Comparison of ENCODE assay signal across 9 cellular contexts in the genomic region with DNA sequence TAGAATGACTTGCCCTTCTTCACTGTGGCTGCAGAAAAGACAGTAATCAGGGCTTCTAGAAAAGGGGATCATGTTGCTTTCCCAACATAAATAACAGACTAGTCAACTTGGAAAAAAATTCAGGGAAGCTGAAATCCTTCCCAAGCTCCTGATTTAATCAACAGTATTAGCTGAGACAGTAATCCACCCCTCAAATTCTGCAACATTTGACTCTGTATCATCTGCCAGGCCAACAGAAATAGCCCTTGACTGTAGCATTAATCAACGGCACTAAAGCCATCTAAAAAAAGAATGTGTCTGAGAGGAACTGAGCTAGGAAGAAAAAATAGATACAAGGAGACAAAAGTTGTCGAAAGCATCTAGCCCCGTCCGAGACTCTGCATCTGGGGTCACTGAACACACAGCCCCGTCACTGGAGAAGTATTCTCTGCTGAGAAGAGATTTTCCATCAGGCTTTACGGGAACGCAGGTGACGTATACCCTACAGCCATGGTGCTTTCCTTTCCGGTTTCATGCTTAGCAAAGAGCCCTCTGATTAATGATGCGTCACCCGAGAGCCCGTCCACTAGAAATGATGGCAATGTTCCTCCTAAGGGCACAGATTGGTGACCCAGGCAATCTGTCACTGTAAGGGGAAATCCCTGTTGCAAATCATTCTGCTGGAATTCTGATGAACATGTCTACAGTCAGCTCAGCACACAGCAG. TPM values are rescaled to one million over a fixed set of nuclear protein-coding genes. Genes with fewer than 3 reads are reported as not detected.
DNase-seq lines count a peak whose midpoint lies in the region; ATAC-seq, FAIRE-seq and TF ChIP-seq lines count a peak whose summit lies in the region.
"Had no signal": no experiment of that assay in that cellular context is flagged by ENCODE, and none has a peak within 500 bp of the region (broad histone marks: within the 10 kb centered on the region; RNA-seq: fewer than 3 reads in every experiment).

No MANE protein-coding gene starts in this region.

- no peaks in the 10 kb centered on the region for H3K36me3 ChIP-seq in thoracic aorta

- TF ChIP-seq CTCF in thoracic aorta (IDR thresholded peaks at IDR 0.05): no peak

- peak; percentile 99 for DNase-seq in HCEC 1CT
- DNase-seq in SHP77 (lab: John Stamatoyannopoulos, UW): peak; percentile 62 to 80
- DNase-seq in glomerular visceral epithelial cell (ENCODE audit: extremely low spot score): peak; percentile 97
- DNase-seq in thoracic aorta (ENCODE audit: low spot score): peak; percentile 71
- DNase-seq in GM12892 (ENCODE audit: insufficient read length): no peak
- no peak for DNase-seq in NAMALWA (ENCODE audit: low spot score)
- no peak for DNase-seq in mesenteric fat pad (ENCODE audit: low spot score)
- DNase-seq: stimulated activated naive B cell treated with anti-CD40 and anti-IgM and Interleukin-4, amounts not matched to agents 10 μg/mL and 1 μg/mL and 100 μg/mL, for 72 hours had no signal

- ATAC-seq in thoracic aorta (ENCODE audit: insufficient number of reproducible peaks, low FRiP score, low read depth): peak; percentile 100

- peaks cover 3 to 10% of the 10 kb centered on the region in 2 donors for H3K4me1 ChIP-seq in thoracic aorta (ENCODE audit: control insufficient read depth in 1 of 2, low read depth in 2 of 2)

- H3K9me3 ChIP-seq in thoracic aorta: no peaks in the 10 kb centered on the region

- TF ChIP-seq POLR2A in GM12892 (IDR thresholded peaks at IDR 0.05; ENCODE audit: low read depth, low read length): no peak

- FAIRE-seq in GM12892 (lab: Jason Lieb, UNC): no peak
- FAIRE-seq: colon had no signal

- peak overlapping the region; percentile 76 to 80 for H3K27ac ChIP-seq in thoracic aorta

- no peaks in the 10 kb centered on the region for H3K27me3 ChIP-seq in thoracic aorta (replicated peaks; ENCODE audit: insufficient read depth)

- peak overlapping the region; percentile 52 for H3K4me3 ChIP-seq in thoracic aorta

RNA-seq across cellular contexts. Expression of gene TP53BP2, which starts 42.1 kb away (rescaled TPM):
- total RNA-seq in thoracic aorta: 10 to 100 TPM; 63.1 to 88.9 TPM
- polyA plus RNA-seq in GM12892 (2012; ENCODE audit: missing spikeins): 12.6 TPM
- 26.9 TPM for total RNA-seq in mesenteric fat pad

Comparison
In these comparisons a context has a peak if more than half of its experiments do, and no peak if none do; other contexts are left out.
1. DNase-seq: peak in HCEC 1CT (single experiment), SHP77 (2 of 2), glomerular visceral epithelial cell (single experiment) and thoracic aorta (single experiment); none in GM12892 (single experiment), NAMALWA (single experiment) and mesenteric fat pad (single experiment).